ENCODE assay signal across 29 cellular contexts in the genomic region with DNA sequence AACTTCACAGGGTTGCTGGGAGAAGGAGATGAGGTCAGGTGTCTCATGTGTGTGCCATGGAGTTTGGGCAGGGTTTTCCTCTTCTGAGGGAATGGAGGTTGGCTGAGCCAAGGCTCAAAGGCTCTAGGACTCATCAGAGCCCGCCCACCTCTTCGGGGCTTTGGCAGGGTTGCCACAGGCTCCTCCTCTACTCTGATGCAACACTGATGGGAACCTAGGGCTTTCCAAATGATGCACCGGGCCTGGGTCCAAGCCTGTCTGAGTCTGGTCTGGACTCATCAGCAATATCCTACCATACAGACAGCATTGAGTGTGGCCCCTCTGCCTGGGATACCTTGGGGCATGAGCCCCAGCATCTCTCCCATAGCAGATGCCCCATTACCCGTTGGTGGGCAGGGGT. TPM values are rescaled to one million over a fixed set of nuclear protein-coding genes. Genes with fewer than 3 reads are reported as not detected.
DNase-seq lines count a peak whose midpoint lies in the region; ATAC-seq, FAIRE-seq and TF ChIP-seq lines count a peak whose summit lies in the region.
"Had no signal": no experiment of that assay in that cellular context is flagged by ENCODE, and none has a peak within 500 bp of the region (broad histone marks: within the 10 kb centered on the region; RNA-seq: fewer than 3 reads in every experiment).

No MANE protein-coding gene starts in this region.

- no peaks in the 10 kb centered on the region for H4K20me1 ChIP-seq in GM23248 (ENCODE audit: insufficient read depth)
- no peaks in the 10 kb centered on the region for H4K20me1 ChIP-seq in IMR-90 (ENCODE audit: insufficient read depth, low read length)

- no peak overlapping the region for H3K18ac ChIP-seq in IMR-90 (ENCODE audit: low read depth, low read length)

- H2BK120ac ChIP-seq in IMR-90 (ENCODE audit: low read depth, low read length): no peak overlapping the region

- TF ChIP-seq POLR2A in IMR-90 (IDR thresholded peaks at IDR 0.05; ENCODE audit: low read depth, low read length): no peak

- H3K56ac ChIP-seq in IMR-90 (ENCODE audit: extremely low read depth, insufficient read depth, low read length): no peak overlapping the region

- no peaks in the 10 kb centered on the region for H3K9me2 ChIP-seq in GM23248 (ENCODE audit: insufficient read depth)

- H3K9me1 ChIP-seq in IMR-90 (ENCODE audit: insufficient read depth, low read length): no peaks in the 10 kb centered on the region

- FAIRE-seq in bronchial epithelial cell (lab: Jason Lieb, UNC): no peak
- FAIRE-seq: frontal cortex, kidney had no signal

- H3K4me1 ChIP-seq in GM23248 (ENCODE audit: insufficient read depth) (no peaks in the 10 kb centered on the region), IMR-90 (ENCODE audit: control insufficient read depth, insufficient read depth, low read length) (no peaks in the 10 kb centered on the region)
- H3K4me1 ChIP-seq: lower lobe of right lung, SJCRH30 had no signal

- TF ChIP-seq RAD21 in IMR-90 (IDR thresholded peaks at IDR 0.05; ENCODE audit: low read length): no peak

- no peak overlapping the region for H4K91ac ChIP-seq in IMR-90 (ENCODE audit: insufficient read depth, low read depth, low read length)

- H3K27ac ChIP-seq in GM23248 (no peak overlapping the region), IMR-90 (ENCODE audit: insufficient read depth, low read length) (no peak overlapping the region)
- H3K27ac ChIP-seq: cardiac muscle cell, lower lobe of right lung, SJCRH30, thoracic aorta, VCaP had no signal

- DNase-seq in GM23248 (peak; percentile 62), IMR-90 (peak; percentile 11), bronchial epithelial cell (ENCODE audit: low read depth) (peak; percentile 46), iPS-NIHi7 (ENCODE audit: extremely low spot score) (peak; percentile 37), NCI-H774 (lab: John Stamatoyannopoulos, UW) (no peak), NCI-H748 (lab: John Stamatoyannopoulos, UW; ENCODE audit: unreplicated experiment) (no peak)
- DNase-seq: activated gamma-delta T cell treated with Interleukin-2 at 50 U/mL for 16 hours; activated T-cell treated with anti-CD3 and anti-CD28 coated beads, Interleukin-2, amount 50 U/mL, for 1 hour; CD4-positive, CD25-positive, alpha-beta regulatory T cell; DMS 273 treated with DMSO at 0.1 percent for 48 hours; GF-D8; kidney; lower lobe of right lung; NCI-H1417 treated with DMSO at 0.1 percent for 48 hours; NCI-H446 treated with DMSO at 0.1 percent for 48 hours; SJCRH30; stimulated activated CD4-positive, alpha-beta T cell treated with anti-CD3 and anti-CD28 coated beads, Interleukin-2, amount 100 ng/mL, for 24 hours; stimulated activated naive CD4-positive, alpha-beta T cell; T-helper 2 cell had no signal

- no peak overlapping the region for H3K23ac ChIP-seq in IMR-90 (ENCODE audit: low read depth, low read length)

- no peaks in the 10 kb centered on the region for H3K79me2 ChIP-seq in GM23248 (ENCODE audit: insufficient read depth)

- H4K8ac ChIP-seq in IMR-90 (ENCODE audit: low read depth in 2 of 2, low read length in 2 of 2): no peak overlapping the region

- no TSS peak for BruUV-seq in IMR-90 (replicated peaks; lab: Mats Ljungman, UMichigan)

- no peaks in the 10 kb centered on the region for H3K79me1 ChIP-seq in IMR-90 (ENCODE audit: low read depth in 1 of 2, low read length in 2 of 2)

- H4K5ac ChIP-seq in IMR-90 (ENCODE audit: low read depth, low read length): no peak overlapping the region

- no peak overlapping the region for H3K4me3 ChIP-seq in GM23248
- no peak overlapping the region for H3K4me3 ChIP-seq in IMR-90 (ENCODE audit: insufficient read depth, low read depth, low read length)
- H3K4me3 ChIP-seq in bronchial epithelial cell (ENCODE audit: low read depth, low read length): no peak overlapping the region
- H3K4me3 ChIP-seq: cardiac muscle cell, lower lobe of right lung, SJCRH30, thoracic aorta had no signal

- TF ChIP-seq CTCF in IMR-90 (conservative IDR thresholded peaks at IDR 0.05; ENCODE audit: low read depth, low read length) (no peak), bronchial epithelial cell (IDR thresholded peaks at IDR 0.05; ENCODE audit: insufficient read depth, low read length, severe bottlenecking) (no peak)

- in situ Hi-C loops in GM23248 (cut with MboI): no loop called here
- in situ Hi-C loops in IMR-90 (cut with MboI; ENCODE audit: low sequenced_read_pairs): no loop called here

- H3K27me3 ChIP-seq in GM23248 (replicated peaks; ENCODE audit: insufficient read depth) (no peaks in the 10 kb centered on the region; the same call in 1 of the 2 replicates), IMR-90 (ENCODE audit: control insufficient read depth, insufficient read depth, low read length) (peaks cover 8% of the 10 kb centered on the region), bronchial epithelial cell (ENCODE audit: control insufficient read depth, insufficient read depth, low read length) (no peaks in the 10 kb centered on the region)
- H3K27me3 ChIP-seq: cardiac muscle cell had no signal

- POLR2A ChIA-PET in IMR-90 (lab: Charles Lee; ENCODE audit: unreplicated experiment): no interaction called here

- no peaks in the 10 kb centered on the region for H3K9me3 ChIP-seq in GM23248 (ENCODE audit: low read depth)
- H3K9me3 ChIP-seq in IMR-90 (ENCODE audit: control insufficient read depth, insufficient read depth, low read length): peaks cover 4% of the 10 kb centered on the region
- H3K9me3 ChIP-seq: SJCRH30, thoracic aorta had no signal

- no peak; the same call in 1 of the 2 replicates for ATAC-seq in IMR-90 (ENCODE audit: low read depth)
- ATAC-seq in HG03108 (IDR thresholded peaks at IDR 0.05; ENCODE audit: unreplicated experiment): no peak
- ATAC-seq: lower lobe of right lung, Panc1 had no signal

- no peak overlapping the region for H2AK5ac ChIP-seq in IMR-90 (ENCODE audit: low read depth, low read length)

- H3K9ac ChIP-seq in GM23248 (no peak overlapping the region), IMR-90 (ENCODE audit: low read depth, low read length) (no peak overlapping the region)

- intact Hi-C loops in IMR-90 (cut with micrococcal nuclease): no loop called here

- H2AFZ ChIP-seq in GM23248 (no peak overlapping the region), IMR-90 (replicated peaks; ENCODE audit: low read length, poor library complexity) (no peak overlapping the region)

- WGBS in GM23248 (ENCODE audit: low coverage in 1 of 2, low lambda C conversion rate in 2 of 2, missing lambda C conversion rate in 2 of 2), 2 experiments: 27 to 38% methylated on average over 3 to 4 of the region's 4 CpGs
- WGBS in IMR-90 (ENCODE audit: extremely low coverage in 2 of 2, insufficient read length in 1 of 2), 2 experiments: no CpG with 5 or more reads among the region's 4 CpGs

- dilution Hi-C loops in IMR-90 (cut with HindIII; ENCODE audit: low sequenced_read_pairs, unreplicated experiment): no loop called here

- H2BK15ac ChIP-seq in IMR-90 (ENCODE audit: low read depth, low read length): no peak overlapping the region

- CTCF ChIA-PET in IMR-90 (lab: Yijun Ruan, JAX): no interaction called here

- H3K14ac ChIP-seq in IMR-90 (replicated peaks; ENCODE audit: low read depth, low read length): no peak overlapping the region

- no peak overlapping the region for H2BK5ac ChIP-seq in IMR-90 (ENCODE audit: low read depth, low read length, poor library complexity, severe bottlenecking)

- H3K4ac ChIP-seq in IMR-90 (ENCODE audit: low read depth, low read length): no peak overlapping the region

- H3F3A ChIP-seq in GM23248 (ENCODE audit: insufficient read depth): no peaks in the 10 kb centered on the region

- no peak overlapping the region for H2BK20ac ChIP-seq in IMR-90 (ENCODE audit: low read depth, low read length)

- H2AK9ac ChIP-seq in IMR-90 (replicated peaks; ENCODE audit: low read depth, low read length, poor library complexity): no peak overlapping the region

- H3K36me3 ChIP-seq in GM23248 (ENCODE audit: low read depth) (no peaks in the 10 kb centered on the region), IMR-90 (ENCODE audit: control insufficient read depth, insufficient read depth, low read length) (no peaks in the 10 kb centered on the region), bronchial epithelial cell (ENCODE audit: control insufficient read depth, insufficient read depth, low read length) (no peaks in the 10 kb centered on the region)
- H3K36me3 ChIP-seq: cardiac muscle cell, lower lobe of right lung, SJCRH30, thoracic aorta had no signal

- H3K4me2 ChIP-seq in GM23248 (ENCODE audit: unreplicated experiment): no peak overlapping the region
- H3K4me2 ChIP-seq in IMR-90 (ENCODE audit: low read depth, low read length): no peak overlapping the region

TF ChIP-seq in IMR-90, 13 proteins besides CTCF, POLR2A, EP300 and RAD21:
- 0 out of 2 replicates have a peak, but pooled peaks have one; percentile 23 for TF ChIP-seq CEBPB (IDR thresholded peaks at IDR 0.05; ENCODE audit: low read depth, low read length)
- TF ChIP-seq RCOR1 (IDR thresholded peaks at IDR 0.05; ENCODE audit: insufficient replicate concordance, low read length): no peak

RNA-seq across cellular contexts. Expression of gene LHX1, which starts 59.5 kb away (rescaled TPM):
- not detected in 2 replicates for total RNA-seq in GM23248 (2014; rRNA removed; shearing (Covaris generic))
- polyA plus RNA-seq in GM23248 (2016; fragmentation: Nextera tagmentation; extraction: Ambion mirVana): not detected in 2 replicates
- total RNA-seq in IMR-90 (2012; rRNA removed): not detected in 2 replicates
- not detected in 2 replicates for polyA plus RNA-seq in IMR-90 (2012; rRNA removed)
- polyA plus RNA-seq in IMR-90 (2012; cell fraction: cytosol; rRNA removed): not detected in 2 replicates
- not detected in 2 replicates for polyA plus RNA-seq in IMR-90 (2012; cell fraction: nucleus; rRNA removed; ENCODE audit: low replicate concordance)
- not detected in 2 replicates for total RNA-seq in bronchial epithelial cell
- total RNA-seq: CD4-positive, CD25-positive, alpha-beta regulatory T cell; LHCN-M2; lower lobe of right lung; mucosa of gallbladder; posterior vena cava; thoracic aorta had no signal
- polyA plus RNA-seq: adipose tissue had no signal

Comparison
In these comparisons a context has a peak if more than half of its experiments do, and no peak if none do; other contexts are left out.
1. DNase-seq: peak in GM23248 (single experiment), IMR-90 (single experiment), bronchial epithelial cell (single experiment) and iPS-NIHi7 (single experiment); none in NCI-H774 (single experiment) and NCI-H748 (single experiment).